In the genomic region with DNA sequence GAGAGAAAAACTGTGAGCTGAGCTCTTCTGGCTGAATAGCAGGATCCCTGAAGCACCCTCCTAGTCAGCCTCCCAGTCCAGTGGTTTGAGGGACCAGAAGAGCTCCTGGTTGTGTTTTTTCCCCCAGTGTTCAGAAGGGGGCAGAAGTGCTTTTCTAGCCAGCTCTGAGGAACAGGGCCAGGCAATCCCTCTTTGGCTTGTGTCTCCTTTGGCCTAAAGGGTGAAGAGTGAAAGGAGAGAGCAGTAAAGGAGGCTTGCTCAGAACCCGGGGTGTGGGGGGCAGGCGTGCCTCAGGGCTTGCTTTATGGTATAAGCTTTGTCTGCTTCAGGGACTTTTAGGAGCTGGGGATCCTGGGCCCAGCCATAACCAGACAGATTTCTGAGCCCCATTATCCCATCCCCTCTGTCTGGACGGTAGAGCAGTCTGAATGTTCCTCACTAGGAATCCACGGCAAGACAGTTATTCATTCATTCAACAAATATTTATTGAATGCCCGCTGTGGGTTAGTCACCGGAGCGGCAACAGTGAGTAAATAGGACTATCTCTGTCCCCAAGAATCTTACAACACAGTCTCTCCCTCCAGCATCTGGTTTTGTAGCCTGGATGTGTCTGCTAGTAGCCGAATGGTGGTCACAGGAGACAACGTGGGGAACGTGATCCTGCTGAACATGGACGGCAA, we compare ENCODE assay signal across 6 cellular contexts. TPM values are rescaled to one million over a fixed set of nuclear protein-coding genes. Genes with fewer than 3 reads are reported as not detected.
DNase-seq lines count a peak whose midpoint lies in the region; ATAC-seq, FAIRE-seq and TF ChIP-seq lines count a peak whose summit lies in the region.

No MANE protein-coding gene starts in this region.

- CTCF ChIA-PET in Panc1 (lab: Charles Lee), result interaction anchor here (0.6 to 2.3 kb wide), 10 partner anchors 13 to 368 kb away, joined by 3 to 11 read pairs (median 3); partner anchors contain the start of genes ACP2 and NR1H3

- H3K4me1 ChIP-seq in Panc1 (ENCODE audit: control insufficient read depth, insufficient read depth, low read length), result peaks cover 20% of the 10 kb centered on the region

- intact Hi-C loops in Panc1 (cut with micrococcal nuclease; ENCODE audit: unreplicated experiment), result no loop called here

- H3K4me3 ChIP-seq in Panc1 (ENCODE audit: low read depth in 2 of 2, low read length in 2 of 2) (peak overlapping the region; percentile 22 to 51), foreskin fibroblast (ENCODE audit: low read depth in 1 of 2, low read length in 2 of 2) (no peak overlapping the region)

- no peaks in the 10 kb centered on the region for H3K27me3 ChIP-seq in Panc1 (ENCODE audit: control insufficient read depth, insufficient read depth, low read length)

- H3K36me3 ChIP-seq in Panc1 (ENCODE audit: control insufficient read depth, insufficient read depth, low read length), result no peaks in the 10 kb centered on the region

- in situ Hi-C loops in Panc1 (cut with HindIII; ENCODE audit: low pct_unique_long_range_greater_than_20kb, low sequenced_read_pairs), result no loop called here

- peak; percentile 30 for DNase-seq in DMS53 treated with DMSO at 0.1 percent for 48 hours (lab: John Stamatoyannopoulos, UW; ENCODE audit: unreplicated experiment)
- DNase-seq in Panc1 (ENCODE audit: low read depth, low spot score), result peak; percentile 86
- DNase-seq in foreskin fibroblast, result peak; percentile 40 to 71
- no peak for DNase-seq in frontal cortex (ENCODE audit: low spot score in 2 of 2)

- ATAC-seq in Panc1 (peak; percentile 84), HG02759 (IDR thresholded peaks at IDR 0.05; ENCODE audit: unreplicated experiment) (no peak), HG03432 (IDR thresholded peaks at IDR 0.05; ENCODE audit: unreplicated experiment) (no peak)

- no peak for FAIRE-seq in frontal cortex (lab: Jason Lieb, UNC)

- peak; percentile 81; the same call in 1 of the 2 replicates for TF ChIP-seq CTCF in Panc1 (IDR thresholded peaks at IDR 0.05)
- TF ChIP-seq CTCF in foreskin fibroblast (IDR thresholded peaks at IDR 0.05; ENCODE audit: low read depth, low read length), result peak; percentile 50

- BruUV-seq in Panc1 (replicated peaks; lab: Mats Ljungman, UMichigan), result no TSS peak

- POLR2A ChIA-PET in Panc1 (lab: Charles Lee), result interaction anchor here (0.7 to 2.5 kb wide), 4 partner anchors 14 to 1281 kb away, joined by 3 to 10 read pairs (median 3); partner anchors contain the start of gene ACP2

- peak overlapping the region; percentile 83 for H3K27ac ChIP-seq in Panc1 (ENCODE audit: low read length)

- no peaks in the 10 kb centered on the region for H3K9me3 ChIP-seq in Panc1 (ENCODE audit: control insufficient read depth, insufficient read depth, low read depth, low read length)

RNA-seq across cellular contexts. Expression of gene ACP2, which starts 14.5 kb away (rescaled TPM):
- total RNA-seq in Panc1 (2021; ENCODE audit: unreplicated experiment), result 28.4 TPM
- 28.7 TPM for polyA plus RNA-seq in Panc1 (2012; ENCODE audit: insufficient read length)
- total RNA-seq in frontal cortex, result 21.2 TPM

RNA-seq across cellular contexts. Expression of gene DDB2, which starts 19.4 kb away (rescaled TPM):
- total RNA-seq in Panc1 (2021; ENCODE audit: unreplicated experiment) (33.6 TPM), frontal cortex (8.2 TPM)
- polyA plus RNA-seq in Panc1 (2012; ENCODE audit: insufficient read length), result 20.3 TPM

RNA-seq across cellular contexts. Expression of gene NR1H3, which starts 23.7 kb away (rescaled TPM):
- 17.2 TPM for total RNA-seq in Panc1 (2021; ENCODE audit: unreplicated experiment)
- polyA plus RNA-seq in Panc1 (2012; ENCODE audit: insufficient read length), result 19.7 TPM
- total RNA-seq in frontal cortex, result 8.2 TPM

RNA-seq across cellular contexts. Expression of gene MADD, which starts 35.8 kb away (rescaled TPM):
- total RNA-seq in Panc1 (2021; ENCODE audit: unreplicated experiment) (51.1 TPM), frontal cortex (53.8 TPM)
- 42.9 TPM for polyA plus RNA-seq in Panc1 (2012; ENCODE audit: insufficient read length)

RNA-seq across cellular contexts. Expression of gene PACSIN3, which starts 47.9 kb away (rescaled TPM):
- 45.3 TPM for total RNA-seq in Panc1 (2021; ENCODE audit: unreplicated experiment)
- polyA plus RNA-seq in Panc1 (2012; ENCODE audit: insufficient read length), result 60.0 TPM
- total RNA-seq in frontal cortex, result 2.0 TPM

Comparison
In these comparisons a context has a peak if more than half of its experiments do, and no peak if none do; other contexts are left out.
1. DNase-seq: peak in DMS53 treated with DMSO at 0.1 percent for 48 hours (single experiment), Panc1 (single experiment) and foreskin fibroblast (2 of 2); none in frontal cortex (0 of 2).
2. H3K4me3 ChIP-seq: peak in Panc1 (2 of 2); none in foreskin fibroblast (0 of 2).